In genomic region chr14:71372411-71372838, GRCh38 we compare ENCODE assay signal across 9 cellular contexts. TPM values are rescaled to one million over a fixed set of nuclear protein-coding genes. Genes with fewer than 3 reads are reported as not detected.
DNase-seq lines count a peak whose midpoint lies in the region; ATAC-seq and TF ChIP-seq lines count a peak whose summit lies in the region.
"Had no signal": no experiment of that assay in that cellular context is flagged by ENCODE, and none has a peak within 500 bp of the region (broad histone marks: within the 10 kb centered on the region; RNA-seq: fewer than 3 reads in every experiment).

No MANE protein-coding gene starts in this region.

- H3K27ac Mint-ChIP-seq in IgD-negative memory B cell (peak overlapping the region in 2 of 3 donors; percentile 14 to 31), memory B cell (peak overlapping the region; percentile 67)
- H3K27ac Mint-ChIP-seq in activated CD4-positive, alpha-beta T cell treated with anti-CD3 and anti-CD28 coated beads for 36 hours, result no peak overlapping the region

- H3K4me1 Mint-ChIP-seq in IgD-negative memory B cell (peaks cover 16 to 19% (median 18%) of the 10 kb centered on the region in 3 donors), memory B cell (peaks cover 16% of the 10 kb centered on the region)
- H3K4me1 Mint-ChIP-seq in activated CD4-positive, alpha-beta T cell treated with anti-CD3 and anti-CD28 coated beads for 36 hours, result peaks cover 24% of the 10 kb centered on the region

- no peaks in the 10 kb centered on the region for H3K27me3 Mint-ChIP-seq in IgD-negative memory B cell
- H3K27me3 Mint-ChIP-seq in memory B cell, result no peaks in the 10 kb centered on the region
- no peaks in the 10 kb centered on the region for H3K27me3 Mint-ChIP-seq in activated CD4-positive, alpha-beta T cell treated with anti-CD3 and anti-CD28 coated beads for 36 hours

- TF ChIP-seq CTCF in AG10803 (conservative IDR thresholded peaks at IDR 0.05; ENCODE audit: low read length), result no peak
- TF ChIP-seq CTCF in brain microvascular endothelial cell (IDR thresholded peaks at IDR 0.05; ENCODE audit: low read depth, low read length, missing control alignments), result no peak

- H3K36me3 Mint-ChIP-seq in IgD-negative memory B cell, result peaks cover 5% of the 10 kb centered on the region
- H3K36me3 Mint-ChIP-seq in memory B cell, result no peaks in the 10 kb centered on the region
- peaks cover 18% of the 10 kb centered on the region for H3K36me3 Mint-ChIP-seq in activated CD4-positive, alpha-beta T cell treated with anti-CD3 and anti-CD28 coated beads for 36 hours (ENCODE audit: low read depth)

- no peak overlapping the region for H3K4me3 Mint-ChIP-seq in IgD-negative memory B cell
- H3K4me3 Mint-ChIP-seq in memory B cell, result no peak overlapping the region
- H3K4me3 Mint-ChIP-seq in activated CD4-positive, alpha-beta T cell treated with anti-CD3 and anti-CD28 coated beads for 36 hours, result no peak overlapping the region

- H3K27me3 ChIP-seq in brain microvascular endothelial cell (replicated peaks), result no peaks in the 10 kb centered on the region
- H3K27me3 ChIP-seq: heart left ventricle had no signal

- in situ Hi-C loops in brain microvascular endothelial cell (cut with HindIII; ENCODE audit: low pct_ligation_motif_present, low sequenced_read_pairs), result no loop called here

- DNase-seq in AG10803 (ENCODE audit: low read depth), result peak; percentile 82
- DNase-seq in brain microvascular endothelial cell, result no peak
- no peak for DNase-seq in memory B cell (ENCODE audit: low spot score in 2 of 2)
- DNase-seq in activated CD4-positive, CD25-positive, alpha-beta regulatory T cell treated with anti-CD3 and anti-CD28 coated beads, Interleukin-2, amount 50 U/mL, for 72 hours, result no peak
- DNase-seq in activated CD4-positive, alpha-beta T cell treated with anti-CD3 and anti-CD28 coated beads for 36 hours, result no peak
- DNase-seq in COLO668 (lab: John Stamatoyannopoulos, UW; ENCODE audit: unreplicated experiment), result no peak
- DNase-seq: heart left ventricle had no signal

- POLR2A ChIA-PET in activated CD4-positive, alpha-beta T cell treated with anti-CD3 and anti-CD28 coated beads for 36 hours (lab: Charles Lee), result interaction anchor here (0.6 kb wide), 1 partner anchor 255 kb away, joined by 9 read pairs; no protein-coding TSS in a partner anchor

- H3K9me3 Mint-ChIP-seq in IgD-negative memory B cell (no peaks in the 10 kb centered on the region), memory B cell (no peaks in the 10 kb centered on the region)
- H3K9me3 Mint-ChIP-seq in activated CD4-positive, alpha-beta T cell treated with anti-CD3 and anti-CD28 coated beads for 36 hours (ENCODE audit: low read depth), result peaks cover 6% of the 10 kb centered on the region

- H3K27ac ChIP-seq in brain microvascular endothelial cell, result peak overlapping the region; percentile 85

- no peak overlapping the region for H3K4me3 ChIP-seq in AG10803 (ENCODE audit: low read length)
- H3K4me3 ChIP-seq in brain microvascular endothelial cell (ENCODE audit: low read depth, low read length), result no peak overlapping the region
- H3K4me3 ChIP-seq: heart left ventricle had no signal

- intact Hi-C loops in activated CD4-positive, alpha-beta T cell treated with anti-CD3 and anti-CD28 coated beads for 36 hours (cut with DNase I, micrococcal nuclease), result loop anchor here in 1 of 2 experiments (5.0 kb wide), 1 partner anchor 50 kb away; the partner anchor contains the start of gene SIPA1L1

- CTCF ChIA-PET in activated CD4-positive, alpha-beta T cell treated with anti-CD3 and anti-CD28 coated beads for 36 hours (lab: Charles Lee), result interaction anchor here (1.0 kb wide), 2 partner anchors 33 to 47 kb away, joined by 3 to 4 read pairs; no protein-coding TSS in a partner anchor

- H3K36me3 ChIP-seq in brain microvascular endothelial cell (replicated peaks), result no peaks in the 10 kb centered on the region
- H3K36me3 ChIP-seq: heart left ventricle had no signal

- ATAC-seq in memory B cell (ENCODE audit: low read depth), result no peak
- ATAC-seq in HG03432 (IDR thresholded peaks at IDR 0.05; ENCODE audit: unreplicated experiment), result no peak
- ATAC-seq in activated CD4-positive, alpha-beta T cell treated with anti-CD3 and anti-CD28 coated beads for 36 hours, result no peak

RNA-seq across cellular contexts. Expression of gene SIPA1L1, which starts 52.1 kb away (rescaled TPM):
- 42.5 TPM for polyA plus RNA-seq in IgD-negative memory B cell
- total RNA-seq in activated CD4-positive, alpha-beta T cell treated with anti-CD3 and anti-CD28 coated beads for 36 hours, result 10 to 100 TPM; 49.0 to 56.2 TPM
